Comparison of ENCODE assay signal across 8 cellular contexts in genomic region chr7:158957507-158957900, GRCh38.
DNase-seq lines count a peak whose midpoint lies in the region; ATAC-seq and TF ChIP-seq lines count a peak whose summit lies in the region.

No MANE protein-coding gene starts in this region.

- H3K79me2 ChIP-seq in mesendoderm (ENCODE audit: control insufficient read depth, insufficient read depth, low read length) (no peaks in the 10 kb centered on the region), hepatocyte (no peaks in the 10 kb centered on the region)

- no peak overlapping the region for H2BK15ac ChIP-seq in mesendoderm (replicated peaks; ENCODE audit: low read depth)

- POLR2A ChIA-PET in T-cell (lab: Charles Lee), result no interaction called here

- H3K56ac ChIP-seq in mesendoderm (ENCODE audit: low read length), result no peak overlapping the region

- H3K4me2 ChIP-seq in mesendoderm (ENCODE audit: low read length) (no peak overlapping the region), hepatocyte (no peak overlapping the region)

- no peak overlapping the region for H3K18ac ChIP-seq in mesendoderm (ENCODE audit: low read length)

- TF ChIP-seq CTCF in GM12864 (IDR thresholded peaks at IDR 0.05; ENCODE audit: low read depth, low read length, missing control alignments) (no peak), hepatocyte (IDR thresholded peaks at IDR 0.05; ENCODE audit: poor library complexity) (no peak)

- H3K36me3 ChIP-seq in mucosa of rectum (ENCODE audit: control insufficient read depth in 2 of 2, insufficient read depth in 2 of 2, low read length in 2 of 2) (no peaks in the 10 kb centered on the region), mesendoderm (ENCODE audit: control insufficient read depth, insufficient read depth, low read length) (no peaks in the 10 kb centered on the region), hepatocyte (replicated peaks; ENCODE audit: insufficient read depth, low read depth) (no peaks in the 10 kb centered on the region)

- H3K27me3 ChIP-seq in mucosa of rectum (ENCODE audit: control insufficient read depth in 2 of 2, insufficient read depth in 2 of 2, low read length in 2 of 2) (no peaks in the 10 kb centered on the region), mesendoderm (ENCODE audit: insufficient read depth, low read length, poor library complexity) (no peaks in the 10 kb centered on the region), hepatocyte (no peaks in the 10 kb centered on the region)

- no peaks in the 10 kb centered on the region for H4K20me1 ChIP-seq in hepatocyte (ENCODE audit: insufficient read depth, poor library complexity, severe bottlenecking)

- no peaks in the 10 kb centered on the region for H3K9me3 ChIP-seq in mucosa of rectum (ENCODE audit: control insufficient read depth in 2 of 2, low read length in 2 of 2)
- H3K9me3 ChIP-seq in hepatocyte (ENCODE audit: low read depth), result no peaks in the 10 kb centered on the region

- H3K4ac ChIP-seq in mesendoderm (ENCODE audit: low read depth, low read length), result no peak overlapping the region

- H3K4me3 ChIP-seq in GM12864 (ENCODE audit: low read depth, low read length), result peak overlapping the region; percentile 24
- peak overlapping the region; percentile 57 to 70 for H3K4me3 ChIP-seq in mucosa of rectum (ENCODE audit: low read length in 2 of 2)
- no peak overlapping the region for H3K4me3 ChIP-seq in mesendoderm (ENCODE audit: low read length)
- no peak overlapping the region for H3K4me3 ChIP-seq in hepatocyte

- no peak overlapping the region for H2AFZ ChIP-seq in hepatocyte

- H3K27ac Mint-ChIP-seq in T-cell, result no peak overlapping the region

- peaks cover 0 to 7% of the 10 kb centered on the region in 2 donors for H3K27me3 Mint-ChIP-seq in T-cell

- H4K8ac ChIP-seq in mesendoderm (ENCODE audit: low read depth, low read length), result no peak overlapping the region

- no peaks in the 10 kb centered on the region for H3K79me1 ChIP-seq in mesendoderm (ENCODE audit: low read length)

- DNase-seq in GM12864 (ENCODE audit: low read depth), result no peak
- DNase-seq in T-cell, result peak in 1 of 34 experiments; percentile 7
- DNase-seq in mesendoderm, result no peak
- DNase-seq in hepatocyte (ENCODE audit: low spot score), result no peak
- no peak for DNase-seq in NK-92 (lab: John Stamatoyannopoulos, UW; ENCODE audit: unreplicated experiment)

- ATAC-seq in HG03457 (IDR thresholded peaks at IDR 0.05; ENCODE audit: unreplicated experiment) (peak; percentile 18), T-cell (replicated peaks in 1 of 4) (peak; percentile 26 to 39 (median 31)), HG03469 (IDR thresholded peaks at IDR 0.05; ENCODE audit: unreplicated experiment) (no peak)

- H2AK5ac ChIP-seq in mesendoderm (ENCODE audit: low read length), result no peak overlapping the region

- H4K5ac ChIP-seq in mesendoderm (ENCODE audit: low read length), result no peak overlapping the region

- no peak overlapping the region for H2BK5ac ChIP-seq in mesendoderm (ENCODE audit: low read length)

- no CpG with 5 or more reads among the region's 26 CpGs for WGBS in mesendoderm (ENCODE audit: extremely low coverage, insufficient coverage, low lambda C conversion rate)
- WGBS in hepatocyte (ENCODE audit: low lambda C conversion rate, missing lambda C conversion rate), result 95% methylated on average over 26 of the region's 26 CpGs

- H3K23ac ChIP-seq in mesendoderm (ENCODE audit: low read length), result no peak overlapping the region

- CTCF ChIA-PET in T-cell (lab: Charles Lee), result no interaction called here

- H3K27ac ChIP-seq in mucosa of rectum (ENCODE audit: low read depth in 2 of 2, low read length in 2 of 2) (peak overlapping the region; percentile 9 to 16), mesendoderm (ENCODE audit: low read depth, low read length) (no peak overlapping the region), hepatocyte (no peak overlapping the region)

- no peaks in the 10 kb centered on the region for H3K36me3 Mint-ChIP-seq in T-cell

- peaks cover 12 to 15% (median 13%) of the 10 kb centered on the region in 3 donors for H3K4me1 Mint-ChIP-seq in T-cell

- peak overlapping the region; percentile 78 to 85 (median 80) for H3K4me3 Mint-ChIP-seq in T-cell

- H3K4me1 ChIP-seq in mucosa of rectum (ENCODE audit: control insufficient read depth in 2 of 2, insufficient read depth in 2 of 2, low read length in 2 of 2) (peaks cover 13 to 14% of the 10 kb centered on the region in 2 donors), mesendoderm (ENCODE audit: control insufficient read depth, low read depth, low read length) (no peaks in the 10 kb centered on the region), hepatocyte (ENCODE audit: insufficient read depth) (no peaks in the 10 kb centered on the region)

- H3K9ac ChIP-seq in mucosa of rectum (ENCODE audit: low read depth in 1 of 2, low read length in 2 of 2) (peak overlapping the region; percentile 54 to 61), mesendoderm (ENCODE audit: low read length) (no peak overlapping the region)

- H3K9me2 ChIP-seq in hepatocyte (replicated peaks; ENCODE audit: insufficient read depth), result no peaks in the 10 kb centered on the region

- no peak overlapping the region for H2BK120ac ChIP-seq in mesendoderm (ENCODE audit: low read depth, low read length)

- H3K9me3 Mint-ChIP-seq in T-cell, result no peaks in the 10 kb centered on the region

Comparison
In these comparisons a context has a peak if more than half of its experiments do, and no peak if none do; other contexts are left out.
1. H3K4me3 ChIP-seq: peak in GM12864 (single experiment) and mucosa of rectum (2 of 2); none in mesendoderm (single experiment) and hepatocyte (single experiment).
2. H3K27ac ChIP-seq: peak in mucosa of rectum (2 of 2); none in mesendoderm (single experiment) and hepatocyte (single experiment).